ENCODE assay signal across 11 cellular contexts in the genomic region with DNA sequence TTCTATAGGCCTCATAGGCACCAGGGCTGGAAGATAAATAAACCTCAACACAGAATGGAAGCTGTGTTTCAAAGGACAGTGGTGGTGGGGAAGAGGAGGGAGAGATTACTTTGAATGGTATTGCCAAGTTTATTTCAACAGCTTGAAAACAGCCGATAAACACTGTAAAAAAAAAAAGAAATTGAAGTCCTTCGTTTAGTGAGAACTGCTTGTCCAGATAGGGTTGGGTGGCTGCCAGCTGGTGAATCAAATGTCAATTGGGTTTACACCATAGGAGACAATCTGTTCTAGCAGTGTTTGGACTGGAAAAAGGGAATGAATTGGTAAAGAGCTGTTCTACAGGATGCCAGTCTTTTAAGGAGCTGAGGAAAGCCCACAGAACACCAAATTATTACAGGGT.
A peak's percentile ranks its signal among the peaks of the same experiment; 100 is the strongest.
DNase-seq lines count a peak whose midpoint lies in the region; ATAC-seq and TF ChIP-seq lines count a peak whose summit lies in the region.
"Had no signal": no experiment of that assay in that cellular context is flagged by ENCODE, and none has a peak within 500 bp of the region (broad histone marks: within the 10 kb centered on the region; RNA-seq: fewer than 3 reads in every experiment).

No MANE protein-coding gene starts in this region.

- WGBS in lower leg skin, 2 donors: 23 to 29% methylated on average over 2 of the region's 2 CpGs

- H3K36me3 ChIP-seq in Loucy (ENCODE audit: insufficient read depth, low read length): no peaks in the 10 kb centered on the region
- H3K36me3 ChIP-seq: left lung had no signal

- TF ChIP-seq CTCF in AG10803 (conservative IDR thresholded peaks at IDR 0.05; ENCODE audit: low read length): no peak
- no peak for TF ChIP-seq CTCF in Loucy (conservative IDR thresholded peaks at IDR 0.05; ENCODE audit: low read length)
- no peak for TF ChIP-seq CTCF in lower leg skin (IDR thresholded peaks at IDR 0.05)

- no peaks in the 10 kb centered on the region for H3K27me3 ChIP-seq in Loucy (ENCODE audit: insufficient read depth, low read length, poor library complexity, severe bottlenecking)
- H3K27me3 ChIP-seq: left lung had no signal

- H2AFZ ChIP-seq in Loucy (ENCODE audit: low read length): peak overlapping the region; percentile 48; the same call in 1 of the 2 replicates

- intact Hi-C loops in lower leg skin (cut with DNase I; ENCODE audit: low total_unique reads): no loop called here

- DNase-seq in AG10803 (ENCODE audit: low read depth) (peak; percentile 40), amniotic epithelial cell (ENCODE audit: low read depth) (peak; percentile 14), lower leg skin (ENCODE audit: low spot score in 2 of 2) (peak; percentile 83 to 94), iPS-NIHi7 (ENCODE audit: extremely low spot score) (no peak), KG1 (lab: John Stamatoyannopoulos, UW) (no peak), NCI-H1436 treated with DMSO at 0.1 percent for 48 hours (lab: John Stamatoyannopoulos, UW) (no peak)
- DNase-seq: left lung; NCI-H1930; stimulated activated CD4-positive, alpha-beta T cell treated with anti-CD3 and anti-CD28 coated beads, Interleukin-15, amount 100 ng/mL, for 24 hours had no signal

- H3K9me2 ChIP-seq in Loucy (replicated peaks; ENCODE audit: low read depth, low read length): no peaks in the 10 kb centered on the region

- H3K4me2 ChIP-seq in Loucy (ENCODE audit: low read depth, low read length, poor library complexity, severe bottlenecking): peak overlapping the region; percentile 26

- TF ChIP-seq POLR2A in lower leg skin (IDR thresholded peaks at IDR 0.05): no peak

- no peaks in the 10 kb centered on the region for H4K20me1 ChIP-seq in Loucy (ENCODE audit: insufficient read depth, low read length, poor library complexity, severe bottlenecking)

- H3K4me1 ChIP-seq in Loucy (ENCODE audit: insufficient read depth, low read length, poor library complexity, severe bottlenecking): peaks cover 47% of the 10 kb centered on the region
- H3K4me1 ChIP-seq: left lung had no signal

- H3F3A ChIP-seq in Loucy (ENCODE audit: low read depth): no peaks in the 10 kb centered on the region

- H3K9ac ChIP-seq in Loucy (ENCODE audit: low read depth, low read length, poor library complexity, severe bottlenecking): no peak overlapping the region

- no peak for ATAC-seq in HG03135 (IDR thresholded peaks at IDR 0.05; ENCODE audit: unreplicated experiment)
- ATAC-seq: left lung had no signal

- H3K79me2 ChIP-seq in Loucy (ENCODE audit: insufficient read depth, low read length): no peaks in the 10 kb centered on the region

- H3K9me3 ChIP-seq in Loucy (ENCODE audit: insufficient read depth, low read depth, low read length): no peaks in the 10 kb centered on the region
- H3K9me3 ChIP-seq: left lung had no signal

- H3K4me3 ChIP-seq in AG10803 (ENCODE audit: low read length) (no peak overlapping the region), Loucy (ENCODE audit: low read length, poor library complexity, severe bottlenecking) (no peak overlapping the region), lower leg skin (ENCODE audit: low read depth, poor library complexity, severe bottlenecking) (no peak overlapping the region)
- H3K4me3 ChIP-seq: left lung had no signal

Comparison
In these comparisons a context has a peak if more than half of its experiments do, and no peak if none do; other contexts are left out.
1. DNase-seq: peak in AG10803 (single experiment), amniotic epithelial cell (single experiment) and lower leg skin (2 of 2); none in iPS-NIHi7 (single experiment), KG1 (single experiment) and NCI-H1436 treated with DMSO at 0.1 percent for 48 hours (single experiment).